7 cellular contexts compared by ENCODE assay signal in genomic region chr16:9595393-9595792, GRCh38.
"Had no signal": no experiment of that assay in that cellular context is flagged by ENCODE, and none has a peak within 500 bp of the region (broad histone marks: within the 10 kb centered on the region; RNA-seq: fewer than 3 reads in every experiment).

No MANE protein-coding gene starts in this region.

- DNase-seq: IMR-90, KBM-7, KG1 had no signal

- H3K27ac ChIP-seq: HL-60, KMS-11 had no signal

- FAIRE-seq: HepG2, HTR-8/SVneo had no signal

- H3K4me2 ChIP-seq: KMS-11 had no signal

- ATAC-seq: HepG2 had no signal

- H3K9ac ChIP-seq: KMS-11 had no signal
